1 cellular context compared by ENCODE assay signal in genomic region chr6:149484733-149485700, GRCh38.
A peak's percentile ranks its signal among the peaks of the same experiment; 100 is the strongest.
TF ChIP-seq lines count a peak whose summit lies in the region.

TSS of gene ZC3H12D (minus strand) at chr6:149485014. CDS start at chr6:149474543, 10,471 bp downstream.

TF ChIP-seq in HepG2, 621 proteins besides CTCF, POLR2A, EP300 and RAD21 (continued from another document and continues in another):
- no peak; the same call in 1 of the 2 replicates for TF ChIP-seq ZXDC (CRISPR knock-in tag; IDR thresholded peaks at IDR 0.05)
- peak; percentile 73; the same call in 1 of the 2 replicates for TF ChIP-seq SNAPC2 (CRISPR knock-in tag; IDR thresholded peaks at IDR 0.05)
- TF ChIP-seq PRDM4 (CRISPR knock-in tag; IDR thresholded peaks at IDR 0.05; ENCODE audit: borderline replicate concordance), result peak; percentile 61; the same call in 1 of the 2 replicates
- no peak for TF ChIP-seq MED8 (CRISPR knock-in tag; IDR thresholded peaks at IDR 0.05; ENCODE audit: insufficient replicate concordance)
- peak; percentile 12; the same call in 1 of the 2 replicates for TF ChIP-seq ATF1 (CRISPR knock-in tag; IDR thresholded peaks at IDR 0.05)
- no peak for TF ChIP-seq ATAD3A (CRISPR knock-in tag; IDR thresholded peaks at IDR 0.05)
- peak; percentile 34 for TF ChIP-seq FOXA3 (CRISPR knock-in tag; IDR thresholded peaks at IDR 0.05)
- no peak for TF ChIP-seq CREBL2 (CRISPR knock-in tag; IDR thresholded peaks at IDR 0.05; ENCODE audit: borderline replicate concordance)
- no peak for TF ChIP-seq ZNF503 (CRISPR knock-in tag; IDR thresholded peaks at IDR 0.05)
- TF ChIP-seq RBFOX2 (IDR thresholded peaks at IDR 0.05; ENCODE audit: low read depth, low read length), result no peak
- TF ChIP-seq CC2D1A (CRISPR knock-in tag; IDR thresholded peaks at IDR 0.05), result no peak
- TF ChIP-seq NAIF1 (CRISPR knock-in tag; IDR thresholded peaks at IDR 0.05; ENCODE audit: borderline replicate concordance), result no peak; the same call in 1 of the 2 replicates
- no peak for TF ChIP-seq ZNF468 (CRISPR knock-in tag; IDR thresholded peaks at IDR 0.05)
- TF ChIP-seq DRAP1 (CRISPR knock-in tag; IDR thresholded peaks at IDR 0.05), result peak; percentile 69
- peak; percentile 78; the same call in 1 of the 2 replicates for TF ChIP-seq ZNF335 (CRISPR knock-in tag; IDR thresholded peaks at IDR 0.05)
- peak; percentile 63 for TF ChIP-seq REPIN1 (CRISPR knock-in tag; IDR thresholded peaks at IDR 0.05; ENCODE audit: borderline replicate concordance, low read depth)
- TF ChIP-seq KDM2A (CRISPR knock-in tag; IDR thresholded peaks at IDR 0.05; ENCODE audit: borderline replicate concordance, low read depth), result peak; percentile 82; the same call in 1 of the 2 replicates
- TF ChIP-seq ZNF333 (CRISPR knock-in tag; IDR thresholded peaks at IDR 0.05; ENCODE audit: borderline replicate concordance), result peak; percentile 29
- TF ChIP-seq CEBPG (CRISPR knock-in tag; IDR thresholded peaks at IDR 0.05), result peak; percentile 9; the same call in 1 of the 2 replicates
- no peak for TF ChIP-seq ZNF432 (CRISPR knock-in tag; IDR thresholded peaks at IDR 0.05; ENCODE audit: borderline replicate concordance)
- peak; percentile 41; the same call in 1 of the 2 replicates for TF ChIP-seq SP4 (CRISPR knock-in tag; IDR thresholded peaks at IDR 0.05)
- TF ChIP-seq NFYB (CRISPR knock-in tag; IDR thresholded peaks at IDR 0.05), result peak; percentile 57
- no peak for TF ChIP-seq ZFYVE20 (CRISPR knock-in tag; IDR thresholded peaks at IDR 0.05; ENCODE audit: borderline replicate concordance, low read depth)
- TF ChIP-seq HMGXB4 (CRISPR knock-in tag; IDR thresholded peaks at IDR 0.05; ENCODE audit: borderline replicate concordance in 1 of 2, low read depth in 1 of 2), result peak; percentile 62 to 72
- TF ChIP-seq YEATS2 (CRISPR knock-in tag; IDR thresholded peaks at IDR 0.05; ENCODE audit: borderline replicate concordance), result peak; percentile 79; the same call in 1 of the 2 replicates
- TF ChIP-seq ZNF274 (CRISPR knock-in tag; IDR thresholded peaks at IDR 0.05), result peak; percentile 82
- TF ChIP-seq JARID2 (CRISPR knock-in tag; IDR thresholded peaks at IDR 0.05; ENCODE audit: insufficient replicate concordance), result peak; percentile 40
- TF ChIP-seq MTF2 (CRISPR knock-in tag; IDR thresholded peaks at IDR 0.05; ENCODE audit: borderline replicate concordance), result 0 out of 2 replicates have a peak, but pooled peaks have one; percentile 62
- TF ChIP-seq TFDP2 (CRISPR knock-in tag; IDR thresholded peaks at IDR 0.05), result peak; percentile 52
- 0 out of 2 replicates have a peak, but pooled peaks have one; percentile 34 for TF ChIP-seq MXD4 (CRISPR knock-in tag; IDR thresholded peaks at IDR 0.05)
- TF ChIP-seq ZNF557 (CRISPR knock-in tag; IDR thresholded peaks at IDR 0.05), result no peak
- peak; percentile 76; the same call in 1 of the 2 replicates for TF ChIP-seq ETV5 (CRISPR knock-in tag; IDR thresholded peaks at IDR 0.05; ENCODE audit: borderline replicate concordance)
- TF ChIP-seq HES4 (CRISPR knock-in tag; IDR thresholded peaks at IDR 0.05; ENCODE audit: borderline replicate concordance), result no peak
- TF ChIP-seq ZNF777 (CRISPR knock-in tag; IDR thresholded peaks at IDR 0.05), result no peak
- no peak; the same call in 1 of the 2 replicates for TF ChIP-seq GFI1 (CRISPR knock-in tag; IDR thresholded peaks at IDR 0.05; ENCODE audit: borderline replicate concordance)
- no peak for TF ChIP-seq CENPBD1 (CRISPR knock-in tag; IDR thresholded peaks at IDR 0.05; ENCODE audit: borderline replicate concordance, low read depth)
- TF ChIP-seq SOX6 (IDR thresholded peaks at IDR 0.05), result no peak
- TF ChIP-seq SOX6 (CRISPR knock-in tag; IDR thresholded peaks at IDR 0.05), result peak; percentile 67; the same call in 1 of the 2 replicates
- peak; percentile 85; the same call in 1 of the 2 replicates for TF ChIP-seq MYC (CRISPR knock-in tag; IDR thresholded peaks at IDR 0.05; ENCODE audit: borderline replicate concordance)
- TF ChIP-seq NCOA2 (CRISPR knock-in tag; IDR thresholded peaks at IDR 0.05), result peak; percentile 60
- peak; percentile 93 for TF ChIP-seq ASH2L (IDR thresholded peaks at IDR 0.05; ENCODE audit: insufficient read length, low read depth, low read length)
- no peak; the same call in 1 of the 2 replicates for TF ChIP-seq ZNF281 (CRISPR knock-in tag; IDR thresholded peaks at IDR 0.05; ENCODE audit: borderline replicate concordance)
- TF ChIP-seq SKIL (CRISPR knock-in tag; IDR thresholded peaks at IDR 0.05; ENCODE audit: borderline replicate concordance), result no peak; the same call in 1 of the 2 replicates
- peak; percentile 68 for TF ChIP-seq HDAC1 (CRISPR knock-in tag; IDR thresholded peaks at IDR 0.05)
- no peak for TF ChIP-seq TRIM22 (IDR thresholded peaks at IDR 0.05)
- no peak for TF ChIP-seq ZNF17 (CRISPR knock-in tag; IDR thresholded peaks at IDR 0.05)
- TF ChIP-seq ZNF629 (CRISPR knock-in tag; conservative IDR thresholded peaks at IDR 0.05), result peak; percentile 31; the same call in 1 of the 2 replicates
- peak; percentile 88 for TF ChIP-seq NRL (CRISPR knock-in tag; IDR thresholded peaks at IDR 0.05; ENCODE audit: borderline replicate concordance)
